Comparison of ENCODE assay signal across 29 cellular contexts in the genomic region with DNA sequence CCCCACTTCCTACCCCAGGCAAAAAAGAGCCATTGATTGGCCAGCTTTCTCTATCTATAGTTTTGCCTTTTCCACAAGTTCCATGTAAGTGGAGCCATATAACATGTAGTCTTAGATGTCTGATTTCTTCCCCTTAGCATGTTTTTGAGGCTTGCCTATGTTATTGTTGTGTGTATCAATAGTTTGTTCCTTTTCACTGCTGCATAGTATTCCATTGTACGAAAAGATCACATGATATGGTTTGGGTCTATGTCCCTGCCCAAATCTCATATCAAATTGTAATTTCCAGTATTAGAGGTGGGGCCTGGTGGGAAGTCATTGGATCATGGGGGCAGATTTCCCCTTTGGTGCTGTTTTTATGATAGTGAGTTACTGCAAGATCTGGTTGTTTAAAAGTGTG.
"Had no signal": no experiment of that assay in that cellular context is flagged by ENCODE, and none has a peak within 500 bp of the region (broad histone marks: within the 10 kb centered on the region; RNA-seq: fewer than 3 reads in every experiment).

No MANE protein-coding gene starts in this region.

- H3K36me3 ChIP-seq: esophagus squamous epithelium, gastrocnemius medialis, heart right ventricle, left lung, lower lobe of right lung had no signal

- H3K4me3 Mint-ChIP-seq: effector memory CD8-positive, alpha-beta T cell; endodermal cell; mesothelial cell of epicardium; naive B cell had no signal

- H3K27me3 ChIP-seq: dorsolateral prefrontal cortex, gastrocnemius medialis, left lung had no signal

- H3K4me1 Mint-ChIP-seq: naive B cell had no signal

- H3K27ac ChIP-seq: coronary artery, dorsolateral prefrontal cortex, epithelial cell of prostate, esophagus squamous epithelium, gastrocnemius medialis, heart right ventricle, left lung, lower lobe of right lung had no signal

- H3K4me3 ChIP-seq: coronary artery, dorsolateral prefrontal cortex, esophagus squamous epithelium, gastrocnemius medialis, heart right ventricle, left lung, lower lobe of right lung, mucosa of descending colon had no signal

- H3K27ac Mint-ChIP-seq: effector memory CD8-positive, alpha-beta T cell; endodermal cell; mesothelial cell of epicardium had no signal

- DNase-seq: dermis blood vessel endothelial cell; dorsolateral prefrontal cortex; effector CD8-positive, alpha-beta T cell; effector memory CD8-positive, alpha-beta T cell; endodermal cell; erythroblast; esophagus squamous epithelium; foreskin fibroblast; foreskin melanocyte; gastrocnemius medialis; glutamatergic neuron; head of caudate nucleus; heart right ventricle; hippocampal formation; left cardiac atrium; left lung; left ventricle myocardium superior; lower lobe of right lung; mesenchymal stem cell; mucosa of descending colon; naive B cell had no signal

- ATAC-seq: effector memory CD8-positive, alpha-beta T cell; esophagus mucosa; gastrocnemius medialis; heart right ventricle; left cardiac atrium; left lung; left ventricle myocardium superior; lower lobe of right lung; mucosa of descending colon had no signal

- H3K9me3 ChIP-seq: gastrocnemius medialis had no signal

- FAIRE-seq: colon, endometrium, islet of Langerhans, keratinocyte had no signal

- H3K4me1 ChIP-seq: esophagus squamous epithelium, gastrocnemius medialis, heart right ventricle, left lung, lower lobe of right lung had no signal
